In genomic region chr6:150732765-150733539, GRCh38 we compare ENCODE assay signal across 22 cellular contexts.
DNase-seq lines count a peak whose midpoint lies in the region; ATAC-seq, FAIRE-seq and TF ChIP-seq lines count a peak whose summit lies in the region.
"Had no signal": no experiment of that assay in that cellular context is flagged by ENCODE, and none has a peak within 500 bp of the region (broad histone marks: within the 10 kb centered on the region; RNA-seq: fewer than 3 reads in every experiment).

No MANE protein-coding gene starts in this region.

- POLR2A ChIA-PET in A549 (lab: Yijun Ruan, JAX), result no interaction called here

- no peak overlapping the region for H3K27ac ChIP-seq in A549
- H3K27ac ChIP-seq: C4-2B, esophagus squamous epithelium, KMS-11 had no signal

- no peak overlapping the region for H3K4me3 ChIP-seq in A549
- H3K4me3 ChIP-seq: esophagus squamous epithelium, spleen had no signal

- 48% methylated on average over 12 of the region's 12 CpGs for WGBS in A549 (ENCODE audit: missing lambda C conversion rate)

- no peak for TF ChIP-seq CTCF in A549 (IDR thresholded peaks at IDR 0.05)

- ATAC-seq in A549, result no peak
- peak; percentile 72 for ATAC-seq in GM18861 (IDR thresholded peaks at IDR 0.05; ENCODE audit: unreplicated experiment)
- peak; percentile 48 for ATAC-seq in GM21723 (IDR thresholded peaks at IDR 0.05; ENCODE audit: unreplicated experiment)
- peak; percentile 67 for ATAC-seq in HG03565 (IDR thresholded peaks at IDR 0.05; ENCODE audit: unreplicated experiment)
- ATAC-seq in HG03045 (IDR thresholded peaks at IDR 0.05; ENCODE audit: unreplicated experiment), result no peak
- no peak for ATAC-seq in HG03520 (IDR thresholded peaks at IDR 0.05; ENCODE audit: unreplicated experiment)
- ATAC-seq: activated naive CD8-positive, alpha-beta T cell treated with anti-CD3 and anti-CD28 coated beads, Interleukin-2, amount 50 U/mL, for 24 hours; activated T-cell treated with anti-CD3 and anti-CD28 coated beads, Interleukin-2, amount 50 U/mL, for 72 hours; natural killer cell treated with Interleukin-12 subunit alpha and Interleukin-12 subunit beta and Interleukin-15 and Interleukin-18, amount 100 ng/mL, for 72 hours had no signal

- TF ChIP-seq POLR2A in A549 (IDR thresholded peaks at IDR 0.05; ENCODE audit: low read length), result no peak

- CTCF ChIA-PET in A549 (lab: Yijun Ruan, JAX), result no interaction called here

- H3K4me1 ChIP-seq in A549, result no peaks in the 10 kb centered on the region

- FAIRE-seq in A549 (lab: Jason Lieb, UNC), result no peak
- FAIRE-seq: bronchial epithelial cell had no signal

- H3K9me3 ChIP-seq in A549, result no peaks in the 10 kb centered on the region
- H3K9me3 ChIP-seq: esophagus squamous epithelium, spleen had no signal

- DNase-seq in A549 (ENCODE audit: low read depth in 1 of 2, low spot score in 1 of 2) (no peak), NCI-H1092 treated with DMSO at 0.1 percent for 48 hours (lab: John Stamatoyannopoulos, UW) (no peak)
- DNase-seq in activated CD8-positive, alpha-beta memory T cell treated with anti-CD3 and anti-CD28 coated beads, Interleukin-2, amount 50 U/mL, for 4 hours, result no peak
- DNase-seq: 8988T; activated CD4-positive, alpha-beta memory T cell treated with anti-CD3 and anti-CD28 coated beads, Interleukin-2, amount 10 ng/mL, durations not matched to agents 7 days and 5 days; activated naive CD8-positive, alpha-beta T cell treated with anti-CD3 and anti-CD28 coated beads, Interleukin-2, amount 50 U/mL, for 24 hours; activated T-cell treated with anti-CD3 and anti-CD28 coated beads, Interleukin-2, amount 50 U/mL, for 72 hours; esophagus squamous epithelium; GOT3; NCI-H1105; NCI-H2171; NCI-H82; spleen had no signal

- TF ChIP-seq RAD21 in A549 (conservative IDR thresholded peaks at IDR 0.05 in 1 of 2, IDR thresholded peaks at IDR 0.05 in 1 of 2), result no peak

- H3K4me2 ChIP-seq in A549, result no peak overlapping the region
- H3K4me2 ChIP-seq: KMS-11 had no signal

- TF ChIP-seq EP300 in A549 (IDR thresholded peaks at IDR 0.05), result no peak

TF ChIP-seq in A549, 52 proteins besides CTCF, POLR2A, EP300 and RAD21:
- TF ChIP-seq MAFK (IDR thresholded peaks at IDR 0.05; ENCODE audit: partially characterized antibody) (peak; percentile 7), CEBPB (IDR thresholded peaks at IDR 0.05) (no peak)
TF ChIP-seq in A549: peak in this region for 1.

Comparison
In these comparisons a context has a peak if more than half of its experiments do, and no peak if none do; other contexts are left out.
1. ATAC-seq: peak in GM18861 (single experiment), GM21723 (single experiment) and HG03565 (single experiment); none in A549 (0 of 2), HG03045 (single experiment) and HG03520 (single experiment).